1 cellular context compared by ENCODE assay signal in the genomic region with DNA sequence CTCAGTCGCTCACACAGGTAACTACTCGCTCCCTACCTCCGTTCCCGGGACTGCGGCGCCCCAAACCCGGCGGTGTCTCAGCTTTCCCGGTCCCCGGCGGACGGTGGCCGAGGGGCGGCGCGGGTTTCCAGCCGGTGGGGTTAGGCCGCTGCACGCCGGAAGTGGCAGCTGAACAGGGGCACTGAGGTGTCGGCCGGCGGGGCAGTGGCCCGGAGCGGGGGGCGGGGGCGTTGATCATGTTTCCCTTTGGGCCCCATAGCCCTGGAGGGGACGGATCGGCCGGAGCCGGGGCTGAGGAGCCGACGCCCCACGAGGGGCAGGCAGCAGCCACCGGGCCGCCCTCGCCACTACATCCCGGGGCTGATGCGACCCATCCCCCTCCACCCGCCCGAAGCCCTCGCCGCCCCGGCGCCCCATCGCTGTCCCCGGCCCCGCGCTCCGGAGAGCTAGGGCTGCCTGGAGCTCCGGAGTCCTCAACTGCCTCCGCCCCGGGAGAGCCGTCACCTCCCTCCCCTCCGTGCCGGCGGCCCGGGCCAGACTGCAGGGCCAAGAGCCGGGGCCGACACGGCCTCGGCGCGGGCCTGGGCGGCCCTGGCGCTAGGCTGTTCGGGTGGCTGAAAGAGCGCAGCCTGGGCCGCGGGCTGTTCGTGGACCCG.
A peak's percentile ranks its signal among the peaks of the same experiment; 100 is the strongest.
TF ChIP-seq lines count a peak whose summit lies in the region.

A gene with protein sequence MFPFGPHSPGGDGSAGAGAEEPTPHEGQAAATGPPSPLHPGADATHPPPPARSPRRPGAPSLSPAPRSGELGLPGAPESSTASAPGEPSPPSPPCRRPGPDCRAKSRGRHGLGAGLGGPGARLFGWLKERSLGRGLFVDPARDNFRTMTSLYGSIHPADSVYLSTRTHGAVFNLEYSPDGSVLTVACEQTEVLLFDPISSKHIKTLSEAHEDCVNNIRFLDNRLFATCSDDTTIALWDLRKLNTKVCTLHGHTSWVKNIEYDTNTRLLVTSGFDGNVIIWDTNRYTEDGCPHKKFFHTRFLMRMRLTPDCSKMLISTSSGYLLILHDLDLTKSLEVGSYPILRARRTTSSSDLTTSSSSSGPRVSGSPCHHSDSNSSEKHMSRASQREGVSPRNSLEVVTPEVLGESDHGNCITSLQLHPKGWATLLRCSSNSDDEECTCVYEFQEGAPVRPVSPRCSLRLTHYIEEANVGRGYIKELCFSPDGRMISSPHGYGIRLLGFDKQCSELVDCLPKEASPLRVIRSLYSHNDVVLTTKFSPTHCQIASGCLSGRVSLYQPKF (plus strand): TSS at position 167 of the 656 bp plus-strand sequence. CDS start 70 bp downstream, at position 237.

TF ChIP-seq in HepG2, 621 proteins besides CTCF, POLR2A, EP300 and RAD21 (continued from another document and continues in another):
- TF ChIP-seq ZNF44 (CRISPR knock-in tag; IDR thresholded peaks at IDR 0.05) (peak; percentile 90), CREM (IDR thresholded peaks at IDR 0.05) (peak; percentile 44; the same call in 1 of the 2 replicates), CREM (CRISPR knock-in tag; IDR thresholded peaks at IDR 0.05) (no peak; the same call in 1 of the 2 replicates), ZNF282 (IDR thresholded peaks at IDR 0.05; ENCODE audit: partially characterized antibody) (no peak), ZNF850 (CRISPR knock-in tag; conservative IDR thresholded peaks at IDR 0.05) (no peak), ZNF232 (CRISPR knock-in tag; IDR thresholded peaks at IDR 0.05; ENCODE audit: borderline replicate concordance) (no peak), RXRB (CRISPR knock-in tag; IDR thresholded peaks at IDR 0.05; ENCODE audit: borderline replicate concordance) (peak; percentile 89), KDM4B (CRISPR knock-in tag; IDR thresholded peaks at IDR 0.05) (peak; percentile 97), STAG1 (CRISPR knock-in tag; IDR thresholded peaks at IDR 0.05) (no peak), CBX5 (CRISPR knock-in tag; IDR thresholded peaks at IDR 0.05; ENCODE audit: borderline replicate concordance) (peak; percentile 99), KDM3A (CRISPR knock-in tag; IDR thresholded peaks at IDR 0.05; ENCODE audit: low read depth) (peak; percentile 100), TEAD2 (CRISPR knock-in tag; IDR thresholded peaks at IDR 0.05) (no peak), JUNB (CRISPR knock-in tag; IDR thresholded peaks at IDR 0.05; ENCODE audit: borderline replicate concordance) (no peak), TEAD3 (CRISPR knock-in tag; optimal IDR thresholded peaks at IDR 0.05; ENCODE audit: borderline replicate concordance) (peak; percentile 61), ZNF567 (CRISPR knock-in tag; IDR thresholded peaks at IDR 0.05; ENCODE audit: borderline replicate concordance) (peak; percentile 96), ZFP41 (CRISPR knock-in tag; IDR thresholded peaks at IDR 0.05; ENCODE audit: borderline replicate concordance) (peak; percentile 93; the same call in 1 of the 2 replicates), ZFP36L1 (CRISPR knock-in tag; IDR thresholded peaks at IDR 0.05) (peak; percentile 89; the same call in 1 of the 2 replicates), SOX5 (CRISPR knock-in tag; IDR thresholded peaks at IDR 0.05; ENCODE audit: borderline replicate concordance) (peak; percentile 62), SRF (IDR thresholded peaks at IDR 0.05; ENCODE audit: low read depth, low read length) (peak; percentile 81), RARA (CRISPR knock-in tag; IDR thresholded peaks at IDR 0.05) (peak; percentile 50; the same call in 1 of the 2 replicates), RNF219 (CRISPR knock-in tag; IDR thresholded peaks at IDR 0.05) (no peak), GABPB1 (CRISPR knock-in tag; IDR thresholded peaks at IDR 0.05) (peak; percentile 99), ZNF335 (CRISPR knock-in tag; IDR thresholded peaks at IDR 0.05) (peak; percentile 74; the same call in 1 of the 2 replicates), CHCHD3 (CRISPR knock-in tag; IDR thresholded peaks at IDR 0.05) (peak; percentile 87), ZNF720 (CRISPR knock-in tag; IDR thresholded peaks at IDR 0.05) (no peak), ZBTB25 (CRISPR knock-in tag; IDR thresholded peaks at IDR 0.05) (peak; percentile 98), SIN3B (IDR thresholded peaks at IDR 0.05; ENCODE audit: low read length) (peak; percentile 91), PLRG1 (conservative IDR thresholded peaks at IDR 0.05) (no peak), ZNF784 (CRISPR knock-in tag; IDR thresholded peaks at IDR 0.05; ENCODE audit: borderline replicate concordance) (peak; percentile 96), ZNF792 (CRISPR knock-in tag; IDR thresholded peaks at IDR 0.05) (peak; percentile 97), MEF2D (CRISPR knock-in tag; IDR thresholded peaks at IDR 0.05) (peak; percentile 82), PCBP1 (IDR thresholded peaks at IDR 0.05; ENCODE audit: borderline replicate concordance, low read depth, low read length) (peak; percentile 92)
- TF ChIP-seq, protein P1, sequence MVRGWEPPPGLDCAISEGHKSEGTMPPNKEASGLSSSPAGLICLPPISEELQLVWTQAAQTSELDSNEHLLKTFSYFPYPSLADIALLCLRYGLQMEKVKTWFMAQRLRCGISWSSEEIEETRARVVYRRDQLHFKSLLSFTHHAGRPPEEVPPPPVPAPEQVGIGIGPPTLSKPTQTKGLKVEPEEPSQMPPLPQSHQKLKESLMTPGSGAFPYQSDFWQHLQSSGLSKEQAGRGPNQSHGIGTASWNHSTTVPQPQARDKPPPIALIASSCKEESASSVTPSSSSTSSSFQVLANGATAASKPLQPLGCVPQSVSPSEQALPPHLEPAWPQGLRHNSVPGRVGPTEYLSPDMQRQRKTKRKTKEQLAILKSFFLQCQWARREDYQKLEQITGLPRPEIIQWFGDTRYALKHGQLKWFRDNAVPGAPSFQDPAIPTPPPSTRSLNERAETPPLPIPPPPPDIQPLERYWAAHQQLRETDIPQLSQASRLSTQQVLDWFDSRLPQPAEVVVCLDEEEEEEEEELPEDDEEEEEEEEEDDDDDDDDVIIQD (CRISPR knock-in tag; IDR thresholded peaks at IDR 0.05; ENCODE audit: low read depth) = peak; percentile 33; the same call in 1 of the 2 replicates
- TF ChIP-seq, protein P2, sequence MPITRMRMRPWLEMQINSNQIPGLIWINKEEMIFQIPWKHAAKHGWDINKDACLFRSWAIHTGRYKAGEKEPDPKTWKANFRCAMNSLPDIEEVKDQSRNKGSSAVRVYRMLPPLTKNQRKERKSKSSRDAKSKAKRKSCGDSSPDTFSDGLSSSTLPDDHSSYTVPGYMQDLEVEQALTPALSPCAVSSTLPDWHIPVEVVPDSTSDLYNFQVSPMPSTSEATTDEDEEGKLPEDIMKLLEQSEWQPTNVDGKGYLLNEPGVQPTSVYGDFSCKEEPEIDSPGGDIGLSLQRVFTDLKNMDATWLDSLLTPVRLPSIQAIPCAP (CRISPR knock-in tag; IDR thresholded peaks at IDR 0.05; ENCODE audit: low read depth) = peak; percentile 45; the same call in 1 of the 2 replicates
- TF ChIP-seq, protein P3, sequence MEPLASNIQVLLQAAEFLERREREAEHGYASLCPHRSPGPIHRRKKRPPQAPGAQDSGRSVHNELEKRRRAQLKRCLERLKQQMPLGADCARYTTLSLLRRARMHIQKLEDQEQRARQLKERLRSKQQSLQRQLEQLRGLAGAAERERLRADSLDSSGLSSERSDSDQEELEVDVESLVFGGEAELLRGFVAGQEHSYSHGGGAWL (CRISPR knock-in tag; IDR thresholded peaks at IDR 0.05) = peak; percentile 77
- TF ChIP-seq, protein P4, sequence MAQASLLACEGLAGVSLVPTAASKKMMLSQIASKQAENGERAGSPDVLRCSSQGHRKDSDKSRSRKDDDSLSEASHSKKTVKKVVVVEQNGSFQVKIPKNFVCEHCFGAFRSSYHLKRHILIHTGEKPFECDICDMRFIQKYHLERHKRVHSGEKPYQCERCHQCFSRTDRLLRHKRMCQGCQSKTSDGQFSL (CRISPR knock-in tag; IDR thresholded peaks at IDR 0.05) = no peak
- TF ChIP-seq, protein P5, sequence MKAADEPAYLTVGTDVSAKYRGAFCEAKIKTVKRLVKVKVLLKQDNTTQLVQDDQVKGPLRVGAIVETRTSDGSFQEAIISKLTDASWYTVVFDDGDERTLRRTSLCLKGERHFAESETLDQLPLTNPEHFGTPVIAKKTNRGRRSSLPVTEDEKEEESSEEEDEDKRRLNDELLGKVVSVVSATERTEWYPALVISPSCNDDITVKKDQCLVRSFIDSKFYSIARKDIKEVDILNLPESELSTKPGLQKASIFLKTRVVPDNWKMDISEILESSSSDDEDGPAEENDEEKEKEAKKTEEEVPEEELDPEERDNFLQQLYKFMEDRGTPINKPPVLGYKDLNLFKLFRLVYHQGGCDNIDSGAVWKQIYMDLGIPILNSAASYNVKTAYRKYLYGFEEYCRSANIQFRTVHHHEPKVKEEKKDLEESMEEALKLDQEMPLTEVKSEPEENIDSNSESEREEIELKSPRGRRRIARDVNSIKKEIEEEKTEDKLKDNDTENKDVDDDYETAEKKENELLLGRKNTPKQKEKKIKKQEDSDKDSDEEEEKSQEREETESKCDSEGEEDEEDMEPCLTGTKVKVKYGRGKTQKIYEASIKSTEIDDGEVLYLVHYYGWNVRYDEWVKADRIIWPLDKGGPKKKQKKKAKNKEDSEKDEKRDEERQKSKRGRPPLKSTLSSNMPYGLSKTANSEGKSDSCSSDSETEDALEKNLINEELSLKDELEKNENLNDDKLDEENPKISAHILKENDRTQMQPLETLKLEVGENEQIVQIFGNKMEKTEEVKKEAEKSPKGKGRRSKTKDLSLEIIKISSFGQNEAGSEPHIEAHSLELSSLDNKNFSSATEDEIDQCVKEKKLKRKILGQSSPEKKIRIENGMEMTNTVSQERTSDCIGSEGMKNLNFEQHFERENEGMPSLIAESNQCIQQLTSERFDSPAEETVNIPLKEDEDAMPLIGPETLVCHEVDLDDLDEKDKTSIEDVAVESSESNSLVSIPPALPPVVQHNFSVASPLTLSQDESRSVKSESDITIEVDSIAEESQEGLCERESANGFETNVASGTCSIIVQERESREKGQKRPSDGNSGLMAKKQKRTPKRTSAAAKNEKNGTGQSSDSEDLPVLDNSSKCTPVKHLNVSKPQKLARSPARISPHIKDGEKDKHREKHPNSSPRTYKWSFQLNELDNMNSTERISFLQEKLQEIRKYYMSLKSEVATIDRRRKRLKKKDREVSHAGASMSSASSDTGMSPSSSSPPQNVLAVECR (CRISPR knock-in tag; IDR thresholded peaks at IDR 0.05; ENCODE audit: borderline replicate concordance) = peak; percentile 94
- TF ChIP-seq, protein P6, sequence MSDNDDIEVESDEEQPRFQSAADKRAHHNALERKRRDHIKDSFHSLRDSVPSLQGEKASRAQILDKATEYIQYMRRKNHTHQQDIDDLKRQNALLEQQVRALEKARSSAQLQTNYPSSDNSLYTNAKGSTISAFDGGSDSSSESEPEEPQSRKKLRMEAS (IDR thresholded peaks at IDR 0.05) = peak; percentile 89
